11 cellular contexts compared by ENCODE assay signal in the genomic region with DNA sequence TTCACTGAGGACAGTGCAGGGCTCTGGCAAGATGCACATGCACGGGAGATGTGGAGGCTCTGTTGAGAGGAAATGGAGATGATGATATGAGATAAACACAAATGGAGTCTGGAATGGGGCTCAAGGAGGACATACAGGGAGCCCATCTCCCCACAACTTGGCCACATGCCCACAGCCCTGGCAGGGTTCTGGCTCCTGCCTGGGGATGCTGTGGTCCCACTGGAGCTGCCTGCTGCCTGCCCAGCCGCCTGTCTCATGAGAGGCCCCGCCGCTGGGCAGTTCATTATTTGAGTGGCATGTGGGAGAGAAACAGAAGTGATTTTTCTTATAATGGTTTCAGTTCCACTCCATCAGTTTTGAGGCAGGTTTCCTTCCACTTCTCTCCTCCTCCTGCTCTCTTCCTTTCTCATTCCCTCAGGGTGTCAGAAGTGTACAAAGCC.
DNase-seq lines count a peak whose midpoint lies in the region; ATAC-seq and TF ChIP-seq lines count a peak whose summit lies in the region.
"Had no signal": no experiment of that assay in that cellular context is flagged by ENCODE, and none has a peak within 500 bp of the region (broad histone marks: within the 10 kb centered on the region; RNA-seq: fewer than 3 reads in every experiment).

No MANE protein-coding gene starts in this region.

- no peaks in the 10 kb centered on the region for H3K27me3 ChIP-seq in right cardiac atrium (ENCODE audit: control insufficient read depth, insufficient read depth)

- H3K4me1 ChIP-seq in right cardiac atrium (ENCODE audit: control insufficient read depth, insufficient read depth, low read length): peaks cover 24% of the 10 kb centered on the region

- no peak overlapping the region for H3K4me3 ChIP-seq in right cardiac atrium (ENCODE audit: low read length)

- DNase-seq in right cardiac atrium (peak in 2 of 3 donors; percentile 43 to 53), left cardiac atrium (no peak), GM19240 (ENCODE audit: insufficient read length, low spot score) (no peak), NCI-H2196 treated with DMSO at 0.1 percent for 48 hours (lab: John Stamatoyannopoulos, UW; ENCODE audit: unreplicated experiment) (no peak)
- DNase-seq: NCI-H2029 treated with DMSO at 0.1 percent for 48 hours had no signal

- H3K4me3 Mint-ChIP-seq in brain: no peak overlapping the region

- no peak overlapping the region for H3K27ac ChIP-seq in right cardiac atrium (ENCODE audit: low read length)
- H3K27ac ChIP-seq: KMS-11 had no signal

- WGBS in right cardiac atrium: 85% methylated on average over 4 of the region's 4 CpGs

- ATAC-seq in right cardiac atrium (no peak), left cardiac atrium (no peak), HG03354 (IDR thresholded peaks at IDR 0.05; ENCODE audit: poor library complexity, severe bottlenecking, unreplicated experiment) (peak; percentile 69), GM19328 (IDR thresholded peaks at IDR 0.05; ENCODE audit: unreplicated experiment) (no peak), HG03139 (IDR thresholded peaks at IDR 0.05; ENCODE audit: unreplicated experiment) (no peak)
- ATAC-seq: HCT116 had no signal

- intact Hi-C loops in right cardiac atrium (cut with DNase I): loop anchor here in 1 of 4 donors (10.0 kb wide), 1 partner anchor 126 kb away; no protein-coding TSS in a partner anchor
- intact Hi-C loops in left cardiac atrium (cut with DNase I): no loop called here

- H3K4me1 Mint-ChIP-seq in brain: peaks cover 92% of the 10 kb centered on the region

- H3K27ac Mint-ChIP-seq in brain: peak overlapping the region in 3 of 5 experiments; percentile 42 to 84 (median 49)

- H3K9me3 Mint-ChIP-seq in brain: peaks cover 0 to 6% (median 4%) of the 10 kb centered on the region in 5 experiments

- peaks cover 81% of the 10 kb centered on the region for H3K36me3 Mint-ChIP-seq in brain

- TF ChIP-seq CTCF in brain (conservative IDR thresholded peaks at IDR 0.05): no peak

- H3K27me3 Mint-ChIP-seq in brain: no peaks in the 10 kb centered on the region

- no peaks in the 10 kb centered on the region for H3K9me3 ChIP-seq in right cardiac atrium (ENCODE audit: control insufficient read depth, low read length)

Comparison
In these comparisons a context has a peak if more than half of its experiments do, and no peak if none do; other contexts are left out.
1. DNase-seq: peak in right cardiac atrium (2 of 3); none in left cardiac atrium (single experiment), GM19240 (single experiment) and NCI-H2196 treated with DMSO at 0.1 percent for 48 hours (single experiment).